In the genomic region with DNA sequence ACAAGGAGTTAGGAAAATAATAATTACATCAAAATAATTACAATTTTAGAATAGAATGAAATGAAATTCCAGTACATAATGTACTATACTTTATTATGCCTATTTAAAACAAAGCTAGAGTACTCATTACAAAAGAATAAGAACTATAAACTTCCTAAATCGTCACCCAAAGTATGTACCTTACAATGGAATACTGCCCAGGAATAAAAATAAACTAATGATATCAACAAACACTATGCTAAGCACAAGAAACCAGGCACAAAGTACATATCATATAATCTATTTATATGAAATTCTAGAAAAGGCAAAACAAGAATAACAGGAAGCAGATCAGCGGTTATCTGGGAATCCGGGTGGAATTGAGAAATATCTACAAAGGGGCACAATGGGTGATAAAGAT, we compare ENCODE assay signal across 21 cellular contexts.
"Had no signal": no experiment of that assay in that cellular context is flagged by ENCODE, and none has a peak within 500 bp of the region (broad histone marks: within the 10 kb centered on the region; RNA-seq: fewer than 3 reads in every experiment).

No MANE protein-coding gene starts in this region.

- H3K4me1 Mint-ChIP-seq: WTC11 had no signal

- H3K4me1 ChIP-seq: adrenal gland, parathyroid adenoma, testis had no signal

- H3K36me3 ChIP-seq: cardiac muscle cell had no signal

- H2AFZ ChIP-seq: parathyroid adenoma had no signal

- H3K4me3 Mint-ChIP-seq: activated CD4-positive, alpha-beta T cell treated with anti-CD3 and anti-CD28 coated beads for 36 hours; activated T-helper 1 cell treated with anti-CD3 and anti-CD28 coated beads, Interleukin-12 subunit alpha, Interleukin-12 subunit beta, Interleukin-2, Interleukin-4 antibody, amounts not matched to agents 30 ng/mL and 10 ng/mL and 1 ng/mL, durations not matched to agents 14 hours and 24 hours and 36 hours; naive thymus-derived CD4-positive, alpha-beta T cell; stimulated activated memory B cell treated with anti-CD40 and anti-IgM and Interleukin-4, amounts not matched to agents 10 μg/mL and 1 μg/mL and 100 μg/mL, for 72 hours; WTC11 had no signal

- H3K9me3 Mint-ChIP-seq: stimulated activated memory B cell treated with anti-CD40 and anti-IgM and Interleukin-4, amounts not matched to agents 10 μg/mL and 1 μg/mL and 100 μg/mL, for 72 hours had no signal

- DNase-seq: activated CD4-positive, alpha-beta T cell treated with anti-CD3 and anti-CD28 coated beads for 36 hours; activated CD4-positive, alpha-beta T cell treated with anti-CD3 and anti-CD28 coated beads, Interleukin-2, amount 50 U/mL, for 48 hours; activated gamma-delta T cell treated with Interleukin-2 at 50 U/mL for 16 hours; activated T-cell treated with anti-CD3 and anti-CD28 coated beads for 4 hours; adrenal gland; dorsolateral prefrontal cortex; left cardiac atrium; naive thymus-derived CD4-positive, alpha-beta T cell; stimulated activated CD4-positive, alpha-beta T cell treated with anti-CD3 and anti-CD28 coated beads, Interleukin-4, amount 100 ng/mL, for 24 hours; SW 1271; T-helper 2 cell; testis; upper lobe of left lung had no signal

- H3K9me3 ChIP-seq: adrenal gland, testis had no signal

- H3K4me3 ChIP-seq: adrenal gland, cardiac muscle cell, dorsolateral prefrontal cortex, testis, upper lobe of left lung had no signal

- H3K27ac ChIP-seq: adrenal gland, cardiac muscle cell, dorsolateral prefrontal cortex, epithelial cell of prostate, parathyroid adenoma, testis had no signal

- H3K27me3 Mint-ChIP-seq: activated CD4-positive, alpha-beta T cell treated with anti-CD3 and anti-CD28 coated beads for 36 hours; naive thymus-derived CD4-positive, alpha-beta T cell; stimulated activated memory B cell treated with anti-CD40 and anti-IgM and Interleukin-4, amounts not matched to agents 10 μg/mL and 1 μg/mL and 100 μg/mL, for 72 hours had no signal

- ATAC-seq: activated CD4-positive, alpha-beta T cell treated with anti-CD3 and anti-CD28 coated beads for 36 hours; activated naive CD4-positive, alpha-beta T cell treated with anti-CD3 and anti-CD28 coated beads, Interleukin-2, amount 50 U/mL, for 72 hours; left cardiac atrium; naive thymus-derived CD4-positive, alpha-beta T cell; sciatic nerve; stimulated activated memory B cell treated with anti-CD40 and anti-IgM and Interleukin-4, amounts not matched to agents 10 μg/mL and 1 μg/mL and 100 μg/mL, for 72 hours; WTC11 had no signal

- H3K27ac Mint-ChIP-seq: activated CD4-positive, alpha-beta T cell treated with anti-CD3 and anti-CD28 coated beads for 36 hours; activated naive CD4-positive, alpha-beta T cell treated with anti-CD3 and anti-CD28 coated beads, Interleukin-2, amount 50 U/mL, for 72 hours; activated T-helper 1 cell treated with anti-CD3 and anti-CD28 coated beads, Interleukin-12 subunit alpha, Interleukin-12 subunit beta, Interleukin-2, Interleukin-4 antibody, amounts not matched to agents 30 ng/mL and 10 ng/mL and 1 ng/mL, durations not matched to agents 14 hours and 24 hours and 36 hours; naive thymus-derived CD4-positive, alpha-beta T cell; stimulated activated memory B cell treated with anti-CD40 and anti-IgM and Interleukin-4, amounts not matched to agents 10 μg/mL and 1 μg/mL and 100 μg/mL, for 72 hours; WTC11 had no signal

- H3K9ac ChIP-seq: parathyroid adenoma had no signal

- H3K27me3 ChIP-seq: adrenal gland, cardiac muscle cell, dorsolateral prefrontal cortex, testis, upper lobe of left lung had no signal
